Comparison of ENCODE assay signal across 15 cellular contexts in the genomic region with DNA sequence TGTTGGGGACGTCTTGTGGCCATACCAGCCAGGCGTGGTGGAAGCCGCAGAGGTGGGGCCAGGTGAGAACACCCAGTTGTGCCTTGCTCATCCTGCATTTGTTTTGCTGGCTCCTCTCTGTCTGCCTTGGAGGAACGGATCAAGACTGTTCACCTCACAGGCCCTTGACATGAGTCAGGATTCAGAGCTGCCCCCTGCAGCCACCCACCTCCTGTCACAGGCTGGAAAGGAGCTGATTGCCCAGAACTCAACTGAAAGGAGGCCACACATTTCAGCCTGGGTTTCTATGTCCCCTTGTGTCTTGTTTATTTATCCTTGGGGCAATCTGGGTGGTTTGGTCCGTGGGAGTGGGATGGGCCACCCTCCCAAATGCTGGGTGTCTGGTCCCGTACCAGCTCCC.
DNase-seq lines count a peak whose midpoint lies in the region; TF ChIP-seq lines count a peak whose summit lies in the region.
"Had no signal": no experiment of that assay in that cellular context is flagged by ENCODE, and none has a peak within 500 bp of the region (broad histone marks: within the 10 kb centered on the region; RNA-seq: fewer than 3 reads in every experiment).

No MANE protein-coding gene starts in this region.

- H3K79me2 ChIP-seq in Loucy (ENCODE audit: insufficient read depth, low read length) = peaks cover 7% of the 10 kb centered on the region; the same call in 1 of the 2 replicates
- no peaks in the 10 kb centered on the region for H3K79me2 ChIP-seq in osteoblast (ENCODE audit: insufficient read depth, low read length)

- H3K4me2 ChIP-seq in BLaER1 (peak overlapping the region; percentile 83; the same call in 1 of the 2 replicates), Loucy (ENCODE audit: low read depth, low read length, poor library complexity, severe bottlenecking) (no peak overlapping the region), osteoblast (ENCODE audit: insufficient read depth, low read length) (no peak overlapping the region)

- no peak overlapping the region for H3K9ac ChIP-seq in BLaER1
- H3K9ac ChIP-seq in Loucy (ENCODE audit: low read depth, low read length, poor library complexity, severe bottlenecking) = peak overlapping the region; percentile 70

- H4K20me1 ChIP-seq in BLaER1 (no peaks in the 10 kb centered on the region), Loucy (ENCODE audit: insufficient read depth, low read length, poor library complexity, severe bottlenecking) (no peaks in the 10 kb centered on the region), osteoblast (ENCODE audit: insufficient read depth, low read length) (no peaks in the 10 kb centered on the region)

- no peaks in the 10 kb centered on the region for H3K9me3 ChIP-seq in BLaER1
- no peaks in the 10 kb centered on the region for H3K9me3 ChIP-seq in Loucy (ENCODE audit: insufficient read depth, low read depth, low read length)
- no peaks in the 10 kb centered on the region for H3K9me3 ChIP-seq in osteoblast (ENCODE audit: low read depth, low read length)

- DNase-seq in cerebellar cortex (ENCODE audit: low spot score) = peak; percentile 30
- peak; percentile 39 for DNase-seq in osteoblast (ENCODE audit: insufficient read length, low spot score, missing footprints)
- no peak for DNase-seq in SW 1271 (lab: John Stamatoyannopoulos, UW)
- DNase-seq in NCI-H1092 treated with DMSO at 0.1 percent for 48 hours (lab: John Stamatoyannopoulos, UW) = no peak
- no peak for DNase-seq in activated gamma-delta T cell (lab: John Stamatoyannopoulos, UW)
- DNase-seq in activated CD4-positive, alpha-beta T cell treated with anti-CD3 and anti-CD28 coated beads for 4 hours = no peak
- DNase-seq: DMS53, HFFc6, KBM-7, NCI-H1436, NCI-H1930, NCI-H345, NCI-H524 treated with DMSO at 0.1 percent for 48 hours had no signal

- H3K4me3 ChIP-seq in BLaER1 (no peak overlapping the region), Loucy (ENCODE audit: low read length, poor library complexity, severe bottlenecking) (no peak overlapping the region), osteoblast (ENCODE audit: insufficient read depth, low read length) (no peak overlapping the region)

- H3K27me3 ChIP-seq in BLaER1 (no peaks in the 10 kb centered on the region), Loucy (ENCODE audit: insufficient read depth, low read length, poor library complexity, severe bottlenecking) (no peaks in the 10 kb centered on the region), osteoblast (ENCODE audit: insufficient read depth, low read length) (no peaks in the 10 kb centered on the region)

- H3K36me3 ChIP-seq in BLaER1 (no peaks in the 10 kb centered on the region), Loucy (ENCODE audit: insufficient read depth, low read length) (no peaks in the 10 kb centered on the region), osteoblast (ENCODE audit: insufficient read depth, low read length) (no peaks in the 10 kb centered on the region)

- H3K27ac ChIP-seq in BLaER1 (0 out of 2 replicates have a peak overlapping the region, but pooled peaks have one; percentile 10), osteoblast (ENCODE audit: low read depth, low read length) (no peak overlapping the region)

- H3F3A ChIP-seq in Loucy (ENCODE audit: low read depth) = peaks cover 22% of the 10 kb centered on the region

- peaks cover 72% of the 10 kb centered on the region for H3K4me1 ChIP-seq in BLaER1
- peaks cover 76% of the 10 kb centered on the region for H3K4me1 ChIP-seq in Loucy (ENCODE audit: insufficient read depth, low read length, poor library complexity, severe bottlenecking)
- H3K4me1 ChIP-seq in osteoblast (ENCODE audit: insufficient read depth, low read length) = peaks cover 26% of the 10 kb centered on the region

- no peaks in the 10 kb centered on the region for H3K9me2 ChIP-seq in Loucy (replicated peaks; ENCODE audit: low read depth, low read length)

- H2AFZ ChIP-seq in Loucy (ENCODE audit: low read length) = no peak overlapping the region
- H2AFZ ChIP-seq in osteoblast (ENCODE audit: low read length) = no peak overlapping the region

- TF ChIP-seq CTCF in Loucy (conservative IDR thresholded peaks at IDR 0.05; ENCODE audit: low read length) (peak; percentile 49), osteoblast (IDR thresholded peaks at IDR 0.05; ENCODE audit: extremely low read depth, low read depth, low read length) (no peak)

Comparison
In these comparisons a context has a peak if more than half of its experiments do, and no peak if none do; other contexts are left out.
1. DNase-seq: peak in cerebellar cortex (single experiment) and osteoblast (single experiment); none in SW 1271 (0 of 2), NCI-H1092 treated with DMSO at 0.1 percent for 48 hours (single experiment), activated gamma-delta T cell (single experiment) and activated CD4-positive, alpha-beta T cell treated with anti-CD3 and anti-CD28 coated beads for 4 hours (0 of 2).